11 cellular contexts compared by ENCODE assay signal in the genomic region with DNA sequence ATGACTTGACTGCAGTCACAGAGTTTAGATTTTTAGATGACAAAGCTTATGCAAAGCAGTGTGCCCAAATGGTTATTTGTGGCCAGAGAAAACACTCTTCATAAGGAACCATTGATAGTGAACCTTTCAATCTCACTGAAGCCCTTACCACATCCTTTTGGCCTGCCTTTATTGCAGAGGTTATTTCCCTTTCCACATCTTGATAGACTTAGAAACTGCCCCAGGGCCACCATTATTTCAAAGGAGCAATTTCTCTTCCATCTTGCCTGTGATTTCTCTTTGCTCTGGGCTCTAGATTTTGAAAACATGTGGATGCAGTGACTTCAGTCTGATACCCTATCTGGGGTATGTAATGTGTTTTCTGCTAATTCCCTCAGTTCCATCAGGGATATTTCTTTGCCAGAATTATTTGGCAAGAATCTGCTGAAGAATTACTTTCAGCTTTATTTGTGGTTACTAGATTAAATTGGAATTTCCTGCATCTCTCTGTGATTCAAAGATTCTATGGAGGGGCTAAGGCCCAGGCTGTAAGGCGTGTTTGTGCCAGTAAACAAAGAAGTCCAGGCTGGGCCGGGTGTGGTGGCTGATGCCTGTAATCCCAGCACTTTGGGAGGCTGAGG. TPM values are rescaled to one million over a fixed set of nuclear protein-coding genes. Genes with fewer than 3 reads are reported as not detected.
DNase-seq lines count a peak whose midpoint lies in the region; ATAC-seq and TF ChIP-seq lines count a peak whose summit lies in the region.
"Had no signal": no experiment of that assay in that cellular context is flagged by ENCODE, and none has a peak within 500 bp of the region (broad histone marks: within the 10 kb centered on the region; RNA-seq: fewer than 3 reads in every experiment).

No MANE protein-coding gene starts in this region.

- H3K9me3 ChIP-seq in PC-3 (ENCODE audit: low read length), result no peaks in the 10 kb centered on the region

- H3K27ac ChIP-seq in PC-3 (ENCODE audit: low read length), result no peak overlapping the region

- peak; percentile 99 for ATAC-seq in GM21528 (IDR thresholded peaks at IDR 0.05; ENCODE audit: low FRiP score, unreplicated experiment)
- ATAC-seq in HG03439 (IDR thresholded peaks at IDR 0.05; ENCODE audit: unreplicated experiment), result peak; percentile 89
- no peak for ATAC-seq in PC-3
- ATAC-seq in activated CD8-positive, alpha-beta memory T cell treated with anti-CD3 and anti-CD28 coated beads, Interleukin-2, amount 10 ng/mL, durations not matched to agents 7 days and 5 days, result no peak

- no peaks in the 10 kb centered on the region for H3K9me3 Mint-ChIP-seq in activated CD8-positive, alpha-beta memory T cell treated with anti-CD3 and anti-CD28 coated beads, Interleukin-2, amount 10 ng/mL, durations not matched to agents 7 days and 5 days (ENCODE audit: low read depth)

- no peak overlapping the region for H3K27ac Mint-ChIP-seq in activated CD8-positive, alpha-beta memory T cell treated with anti-CD3 and anti-CD28 coated beads, Interleukin-2, amount 10 ng/mL, durations not matched to agents 7 days and 5 days

- no peak overlapping the region for H2AFZ ChIP-seq in PC-3 (ENCODE audit: low read length)

- no peaks in the 10 kb centered on the region for H3F3A ChIP-seq in PC-3 (ENCODE audit: low read length, unreplicated experiment)

- no peak overlapping the region for H3K4me3 ChIP-seq in fibroblast of villous mesenchyme (ENCODE audit: low read depth, low read length)
- no peak overlapping the region for H3K4me3 ChIP-seq in PC-3 (ENCODE audit: low read length)

- peaks cover 13% of the 10 kb centered on the region for H3K27me3 Mint-ChIP-seq in activated CD8-positive, alpha-beta memory T cell treated with anti-CD3 and anti-CD28 coated beads, Interleukin-2, amount 10 ng/mL, durations not matched to agents 7 days and 5 days

- TF ChIP-seq CTCF in GM13976 (IDR thresholded peaks at IDR 0.05; ENCODE audit: borderline replicate concordance, control extremely low read depth, extremely low read depth, insufficient read depth, missing control alignments), result no peak
- TF ChIP-seq CTCF in fibroblast of villous mesenchyme (IDR thresholded peaks at IDR 0.05; ENCODE audit: insufficient read depth, low read depth, low read length), result no peak
- no peak for TF ChIP-seq CTCF in PC-3 (conservative IDR thresholded peaks at IDR 0.05; ENCODE audit: low read depth, low read length)

- H3K4me1 ChIP-seq in PC-3 (ENCODE audit: insufficient read depth, low read length), result no peaks in the 10 kb centered on the region

- no peaks in the 10 kb centered on the region for H3K79me2 ChIP-seq in PC-3 (ENCODE audit: low read length)

- no peak overlapping the region for H3K9ac ChIP-seq in PC-3 (ENCODE audit: low read length)

- CTCF ChIA-PET in PC-3 (lab: Charles Lee), result no interaction called here
- CTCF ChIA-PET in activated CD8-positive, alpha-beta memory T cell treated with anti-CD3 and anti-CD28 coated beads, Interleukin-2, amount 10 ng/mL, durations not matched to agents 7 days and 5 days (lab: Charles Lee), result no interaction called here

- no TSS peak for BruUV-seq in PC-3 (replicated peaks; lab: Mats Ljungman, UMichigan)

- intact Hi-C loops in PC-3 (cut with micrococcal nuclease), result no loop called here

- in situ Hi-C loops in GM13976 (cut with MboI; ENCODE audit: low sequenced_read_pairs, unreplicated experiment), result no loop called here

- POLR2A ChIA-PET in PC-3 (lab: Charles Lee; ENCODE audit: unreplicated experiment), result no interaction called here

- no peaks in the 10 kb centered on the region for H3K9me2 ChIP-seq in PC-3 (replicated peaks; ENCODE audit: low read length)

- no peak overlapping the region for H3K4me3 Mint-ChIP-seq in activated CD8-positive, alpha-beta memory T cell treated with anti-CD3 and anti-CD28 coated beads, Interleukin-2, amount 10 ng/mL, durations not matched to agents 7 days and 5 days

- no peaks in the 10 kb centered on the region for H3K27me3 ChIP-seq in PC-3 (ENCODE audit: low read length)

- H3K36me3 Mint-ChIP-seq in activated CD8-positive, alpha-beta memory T cell treated with anti-CD3 and anti-CD28 coated beads, Interleukin-2, amount 10 ng/mL, durations not matched to agents 7 days and 5 days, result no peaks in the 10 kb centered on the region

- no peak overlapping the region for H3K4me2 ChIP-seq in PC-3 (ENCODE audit: low read length)

- no peaks in the 10 kb centered on the region for H4K20me1 ChIP-seq in PC-3 (ENCODE audit: low read length)

- DNase-seq in GM13976 (ENCODE audit: low spot score) (peak; percentile 68), fibroblast of villous mesenchyme (ENCODE audit: low read depth) (peak; percentile 88), PC-3 (no peak), NCI-H146 (lab: John Stamatoyannopoulos, UW) (no peak), middle frontal gyrus (ENCODE audit: extremely low spot score, low spot score) (no peak)
- DNase-seq in activated CD8-positive, alpha-beta memory T cell treated with anti-CD3 and anti-CD28 coated beads, Interleukin-2, amount 10 ng/mL, durations not matched to agents 7 days and 5 days, result no peak
- DNase-seq: activated CD8-positive, alpha-beta memory T cell treated with anti-CD3 and anti-CD28 coated beads, Interleukin-2, amount 50 U/mL, for 4 hours; NCI-H526 treated with DMSO at 0.1 percent for 48 hours; stimulated activated CD4-positive, alpha-beta T cell treated with anti-CD3 and anti-CD28 coated beads, Interleukin-12 subunit alpha, Interleukin-12 subunit beta, amount 100 ng/mL, for 4 hours had no signal

- H3K36me3 ChIP-seq in PC-3 (ENCODE audit: low read depth, low read length), result no peaks in the 10 kb centered on the region

- no peaks in the 10 kb centered on the region for H3K4me1 Mint-ChIP-seq in activated CD8-positive, alpha-beta memory T cell treated with anti-CD3 and anti-CD28 coated beads, Interleukin-2, amount 10 ng/mL, durations not matched to agents 7 days and 5 days

RNA-seq across cellular contexts. Expression of a gene that starts 51.0 kb away (rescaled TPM):
- not detected in 2 replicates for total RNA-seq in fibroblast of villous mesenchyme
- total RNA-seq in PC-3 (2014; rRNA removed), result not detected in 2 replicates
- total RNA-seq in activated CD8-positive, alpha-beta memory T cell treated with anti-CD3 and anti-CD28 coated beads, Interleukin-2, amount 10 ng/mL, durations not matched to agents 7 days and 5 days, result not detected

Comparison
In these comparisons a context has a peak if more than half of its experiments do, and no peak if none do; other contexts are left out.
1. DNase-seq: peak in GM13976 (single experiment) and fibroblast of villous mesenchyme (single experiment); none in PC-3 (single experiment), NCI-H146 (single experiment), middle frontal gyrus (single experiment) and activated CD8-positive, alpha-beta memory T cell treated with anti-CD3 and anti-CD28 coated beads, Interleukin-2, amount 10 ng/mL, durations not matched to agents 7 days and 5 days (single experiment).
2. ATAC-seq: peak in GM21528 (single experiment) and HG03439 (single experiment); none in PC-3 (single experiment) and activated CD8-positive, alpha-beta memory T cell treated with anti-CD3 and anti-CD28 coated beads, Interleukin-2, amount 10 ng/mL, durations not matched to agents 7 days and 5 days (single experiment).